In the genomic region with DNA sequence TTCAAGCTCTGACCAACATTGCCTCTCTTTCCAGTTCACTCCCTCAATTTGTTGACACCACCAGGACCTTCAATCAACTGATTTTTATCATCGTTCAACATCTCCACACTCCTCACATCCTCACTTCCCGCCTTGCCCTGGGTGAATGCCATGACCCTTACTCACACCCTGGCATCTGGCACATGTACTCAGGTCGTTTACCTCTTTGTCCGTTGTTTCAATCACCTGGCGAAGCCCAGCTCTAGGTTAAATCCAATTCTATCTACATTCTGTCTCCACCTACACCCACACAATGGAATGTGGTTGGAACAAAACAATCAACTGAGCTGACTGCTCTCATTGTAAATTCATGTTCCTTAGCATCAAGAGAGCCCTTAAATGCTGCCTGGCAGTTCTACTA, we compare ENCODE assay signal across 23 cellular contexts. TPM values are rescaled to one million over a fixed set of nuclear protein-coding genes. Genes with fewer than 3 reads are reported as not detected.
"Had no signal": no experiment of that assay in that cellular context is flagged by ENCODE, and none has a peak within 500 bp of the region (broad histone marks: within the 10 kb centered on the region; RNA-seq: fewer than 3 reads in every experiment).

No MANE protein-coding gene starts in this region.

- H3K36me3 ChIP-seq: gastrocnemius medialis, heart right ventricle, left ventricle myocardium inferior, lower lobe of right lung, prostate gland, right lobe of liver, stomach, thoracic aorta, transverse colon had no signal

- ATAC-seq: esophagus mucosa; gastrocnemius medialis; heart right ventricle; left cardiac atrium; lower lobe of right lung; naive thymus-derived CD4-positive, alpha-beta T cell had no signal

- H2AFZ ChIP-seq: parathyroid adenoma had no signal

- H3K4me1 ChIP-seq: gastrocnemius medialis, parathyroid adenoma had no signal

- H3K27ac Mint-ChIP-seq: naive thymus-derived CD4-positive, alpha-beta T cell; nephron progenitor cell had no signal

- H3K79me2 ChIP-seq: parathyroid adenoma had no signal

- H3K4me3 ChIP-seq: dorsolateral prefrontal cortex, gastrocnemius medialis, heart right ventricle, left ventricle myocardium inferior, lower lobe of right lung, prostate gland, right lobe of liver, stomach, thoracic aorta, transverse colon had no signal

- DNase-seq: cortex of kidney; dorsolateral prefrontal cortex; effector memory CD4-positive, alpha-beta T cell; gastrocnemius medialis; heart right ventricle; hypothalamus; left cardiac atrium; left ventricle myocardium inferior; lower lobe of right lung; mesenchymal stem cell; naive thymus-derived CD4-positive, alpha-beta T cell; nephron progenitor cell; retina; right lobe of liver; stimulated activated naive CD4-positive, alpha-beta T cell; stomach; substantia nigra; transverse colon had no signal

- H3K27ac ChIP-seq: dorsolateral prefrontal cortex, gastrocnemius medialis, heart right ventricle, left ventricle myocardium inferior, lower lobe of right lung, parathyroid adenoma, prostate gland, right lobe of liver, stomach, thoracic aorta, transverse colon had no signal

- H3K9ac ChIP-seq: parathyroid adenoma had no signal

- H3K4me3 Mint-ChIP-seq: naive thymus-derived CD4-positive, alpha-beta T cell; nephron progenitor cell had no signal

- H3K9me3 ChIP-seq: gastrocnemius medialis, heart right ventricle, left ventricle myocardium inferior, lower lobe of right lung, prostate gland, right lobe of liver, thoracic aorta, transverse colon had no signal

RNA-seq across cellular contexts. Expression of gene TBX15, which starts 24.2 kb away (rescaled TPM):
- total RNA-seq: esophagus mucosa; naive thymus-derived CD4-positive, alpha-beta T cell had no signal
- polyA plus RNA-seq: keratinocyte; naive thymus-derived CD4-positive, alpha-beta T cell had no signal
